Comparison of ENCODE assay signal across 3 cellular contexts in the genomic region with DNA sequence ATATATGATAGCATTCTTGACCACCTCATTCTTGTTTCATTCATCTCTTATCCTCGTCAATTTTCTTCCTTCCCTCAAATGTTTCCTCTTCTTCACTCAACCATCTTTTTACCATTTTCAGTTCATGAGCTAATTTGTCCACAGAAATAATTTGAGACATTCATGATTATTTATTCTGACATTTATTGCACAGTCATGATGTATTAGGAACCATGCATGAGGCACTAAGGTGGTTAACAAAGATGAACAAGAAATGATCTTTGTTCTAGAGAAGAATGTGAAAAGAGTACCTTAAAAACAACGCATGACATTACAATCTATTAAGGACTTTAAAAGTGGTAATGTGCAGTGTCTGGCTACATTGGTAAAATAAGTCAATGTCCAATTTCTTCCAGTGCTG.
TF ChIP-seq lines count a peak whose summit lies in the region.

No MANE protein-coding gene starts in this region.

TF ChIP-seq in HepG2, 621 proteins besides CTCF, POLR2A, EP300 and RAD21:
- TF ChIP-seq NFE2L2 (IDR thresholded peaks at IDR 0.05; ENCODE audit: low read length): peak; percentile 17; the same call in 1 of the 2 replicates
- TF ChIP-seq ELF3 (CRISPR knock-in tag; IDR thresholded peaks at IDR 0.05): no peak
- no peak for TF ChIP-seq ZNF512 (CRISPR knock-in tag; IDR thresholded peaks at IDR 0.05)
- no peak for TF ChIP-seq ZNF660 (CRISPR knock-in tag; IDR thresholded peaks at IDR 0.05; ENCODE audit: borderline replicate concordance, low read depth)

TF ChIP-seq in IMR-90, 13 proteins besides CTCF, POLR2A, EP300 and RAD21:
- no peak for TF ChIP-seq USF2 (IDR thresholded peaks at IDR 0.05; ENCODE audit: low read depth, low read length)
- 0 out of 2 replicates have a peak, but pooled peaks have one; percentile 34 for TF ChIP-seq NFE2L2 (IDR thresholded peaks at IDR 0.05; ENCODE audit: low read depth, low read length)

TF ChIP-seq in K562, 482 proteins besides CTCF, POLR2A, EP300 and RAD21 (continues in another document):
- TF ChIP-seq, protein P1, sequence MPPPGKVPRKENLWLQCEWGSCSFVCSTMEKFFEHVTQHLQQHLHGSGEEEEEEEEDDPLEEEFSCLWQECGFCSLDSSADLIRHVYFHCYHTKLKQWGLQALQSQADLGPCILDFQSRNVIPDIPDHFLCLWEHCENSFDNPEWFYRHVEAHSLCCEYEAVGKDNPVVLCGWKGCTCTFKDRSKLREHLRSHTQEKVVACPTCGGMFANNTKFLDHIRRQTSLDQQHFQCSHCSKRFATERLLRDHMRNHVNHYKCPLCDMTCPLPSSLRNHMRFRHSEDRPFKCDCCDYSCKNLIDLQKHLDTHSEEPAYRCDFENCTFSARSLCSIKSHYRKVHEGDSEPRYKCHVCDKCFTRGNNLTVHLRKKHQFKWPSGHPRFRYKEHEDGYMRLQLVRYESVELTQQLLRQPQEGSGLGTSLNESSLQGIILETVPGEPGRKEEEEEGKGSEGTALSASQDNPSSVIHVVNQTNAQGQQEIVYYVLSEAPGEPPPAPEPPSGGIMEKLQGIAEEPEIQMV (tag; conservative IDR thresholded peaks at IDR 0.05; ENCODE audit: low read depth): no peak
- TF ChIP-seq TCF7L2 (IDR thresholded peaks at IDR 0.05; ENCODE audit: low read depth, low read length): no peak
- no peak for TF ChIP-seq ZFX (CRISPR knock-in tag; IDR thresholded peaks at IDR 0.05)
- no peak for TF ChIP-seq PHF21A (IDR thresholded peaks at IDR 0.05; ENCODE audit: borderline replicate concordance, low read depth)
- no peak for TF ChIP-seq NR2C1 (IDR thresholded peaks at IDR 0.05)
- TF ChIP-seq NR2C1 (tag; IDR thresholded peaks at IDR 0.05): no peak
- TF ChIP-seq HMGN3 (IDR thresholded peaks at IDR 0.05; ENCODE audit: borderline replicate concordance, extremely low read depth, insufficient read length, low read depth, low read length): no peak
- TF ChIP-seq BRCA1 (IDR thresholded peaks at IDR 0.05): no peak
- no peak for TF ChIP-seq BRCA1 (CRISPR knock-in tag; IDR thresholded peaks at IDR 0.05)
- TF ChIP-seq, protein P2, sequence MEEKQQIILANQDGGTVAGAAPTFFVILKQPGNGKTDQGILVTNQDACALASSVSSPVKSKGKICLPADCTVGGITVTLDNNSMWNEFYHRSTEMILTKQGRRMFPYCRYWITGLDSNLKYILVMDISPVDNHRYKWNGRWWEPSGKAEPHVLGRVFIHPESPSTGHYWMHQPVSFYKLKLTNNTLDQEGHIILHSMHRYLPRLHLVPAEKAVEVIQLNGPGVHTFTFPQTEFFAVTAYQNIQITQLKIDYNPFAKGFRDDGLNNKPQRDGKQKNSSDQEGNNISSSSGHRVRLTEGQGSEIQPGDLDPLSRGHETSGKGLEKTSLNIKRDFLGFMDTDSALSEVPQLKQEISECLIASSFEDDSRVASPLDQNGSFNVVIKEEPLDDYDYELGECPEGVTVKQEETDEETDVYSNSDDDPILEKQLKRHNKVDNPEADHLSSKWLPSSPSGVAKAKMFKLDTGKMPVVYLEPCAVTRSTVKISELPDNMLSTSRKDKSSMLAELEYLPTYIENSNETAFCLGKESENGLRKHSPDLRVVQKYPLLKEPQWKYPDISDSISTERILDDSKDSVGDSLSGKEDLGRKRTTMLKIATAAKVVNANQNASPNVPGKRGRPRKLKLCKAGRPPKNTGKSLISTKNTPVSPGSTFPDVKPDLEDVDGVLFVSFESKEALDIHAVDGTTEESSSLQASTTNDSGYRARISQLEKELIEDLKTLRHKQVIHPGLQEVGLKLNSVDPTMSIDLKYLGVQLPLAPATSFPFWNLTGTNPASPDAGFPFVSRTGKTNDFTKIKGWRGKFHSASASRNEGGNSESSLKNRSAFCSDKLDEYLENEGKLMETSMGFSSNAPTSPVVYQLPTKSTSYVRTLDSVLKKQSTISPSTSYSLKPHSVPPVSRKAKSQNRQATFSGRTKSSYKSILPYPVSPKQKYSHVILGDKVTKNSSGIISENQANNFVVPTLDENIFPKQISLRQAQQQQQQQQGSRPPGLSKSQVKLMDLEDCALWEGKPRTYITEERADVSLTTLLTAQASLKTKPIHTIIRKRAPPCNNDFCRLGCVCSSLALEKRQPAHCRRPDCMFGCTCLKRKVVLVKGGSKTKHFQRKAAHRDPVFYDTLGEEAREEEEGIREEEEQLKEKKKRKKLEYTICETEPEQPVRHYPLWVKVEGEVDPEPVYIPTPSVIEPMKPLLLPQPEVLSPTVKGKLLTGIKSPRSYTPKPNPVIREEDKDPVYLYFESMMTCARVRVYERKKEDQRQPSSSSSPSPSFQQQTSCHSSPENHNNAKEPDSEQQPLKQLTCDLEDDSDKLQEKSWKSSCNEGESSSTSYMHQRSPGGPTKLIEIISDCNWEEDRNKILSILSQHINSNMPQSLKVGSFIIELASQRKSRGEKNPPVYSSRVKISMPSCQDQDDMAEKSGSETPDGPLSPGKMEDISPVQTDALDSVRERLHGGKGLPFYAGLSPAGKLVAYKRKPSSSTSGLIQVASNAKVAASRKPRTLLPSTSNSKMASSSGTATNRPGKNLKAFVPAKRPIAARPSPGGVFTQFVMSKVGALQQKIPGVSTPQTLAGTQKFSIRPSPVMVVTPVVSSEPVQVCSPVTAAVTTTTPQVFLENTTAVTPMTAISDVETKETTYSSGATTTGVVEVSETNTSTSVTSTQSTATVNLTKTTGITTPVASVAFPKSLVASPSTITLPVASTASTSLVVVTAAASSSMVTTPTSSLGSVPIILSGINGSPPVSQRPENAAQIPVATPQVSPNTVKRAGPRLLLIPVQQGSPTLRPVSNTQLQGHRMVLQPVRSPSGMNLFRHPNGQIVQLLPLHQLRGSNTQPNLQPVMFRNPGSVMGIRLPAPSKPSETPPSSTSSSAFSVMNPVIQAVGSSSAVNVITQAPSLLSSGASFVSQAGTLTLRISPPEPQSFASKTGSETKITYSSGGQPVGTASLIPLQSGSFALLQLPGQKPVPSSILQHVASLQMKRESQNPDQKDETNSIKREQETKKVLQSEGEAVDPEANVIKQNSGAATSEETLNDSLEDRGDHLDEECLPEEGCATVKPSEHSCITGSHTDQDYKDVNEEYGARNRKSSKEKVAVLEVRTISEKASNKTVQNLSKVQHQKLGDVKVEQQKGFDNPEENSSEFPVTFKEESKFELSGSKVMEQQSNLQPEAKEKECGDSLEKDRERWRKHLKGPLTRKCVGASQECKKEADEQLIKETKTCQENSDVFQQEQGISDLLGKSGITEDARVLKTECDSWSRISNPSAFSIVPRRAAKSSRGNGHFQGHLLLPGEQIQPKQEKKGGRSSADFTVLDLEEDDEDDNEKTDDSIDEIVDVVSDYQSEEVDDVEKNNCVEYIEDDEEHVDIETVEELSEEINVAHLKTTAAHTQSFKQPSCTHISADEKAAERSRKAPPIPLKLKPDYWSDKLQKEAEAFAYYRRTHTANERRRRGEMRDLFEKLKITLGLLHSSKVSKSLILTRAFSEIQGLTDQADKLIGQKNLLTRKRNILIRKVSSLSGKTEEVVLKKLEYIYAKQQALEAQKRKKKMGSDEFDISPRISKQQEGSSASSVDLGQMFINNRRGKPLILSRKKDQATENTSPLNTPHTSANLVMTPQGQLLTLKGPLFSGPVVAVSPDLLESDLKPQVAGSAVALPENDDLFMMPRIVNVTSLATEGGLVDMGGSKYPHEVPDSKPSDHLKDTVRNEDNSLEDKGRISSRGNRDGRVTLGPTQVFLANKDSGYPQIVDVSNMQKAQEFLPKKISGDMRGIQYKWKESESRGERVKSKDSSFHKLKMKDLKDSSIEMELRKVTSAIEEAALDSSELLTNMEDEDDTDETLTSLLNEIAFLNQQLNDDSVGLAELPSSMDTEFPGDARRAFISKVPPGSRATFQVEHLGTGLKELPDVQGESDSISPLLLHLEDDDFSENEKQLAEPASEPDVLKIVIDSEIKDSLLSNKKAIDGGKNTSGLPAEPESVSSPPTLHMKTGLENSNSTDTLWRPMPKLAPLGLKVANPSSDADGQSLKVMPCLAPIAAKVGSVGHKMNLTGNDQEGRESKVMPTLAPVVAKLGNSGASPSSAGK (IDR thresholded peaks at IDR 0.05): no peak
- TF ChIP-seq MAFG (tag; conservative IDR thresholded peaks at IDR 0.05): peak; percentile 66
- no peak for TF ChIP-seq ZNF384 (IDR thresholded peaks at IDR 0.05; ENCODE audit: low read depth, low read length)
- no peak for TF ChIP-seq MTA1 (IDR thresholded peaks at IDR 0.05; ENCODE audit: borderline replicate concordance)
- TF ChIP-seq MAFF (IDR thresholded peaks at IDR 0.05; ENCODE audit: low read length): peak; percentile 26; the same call in 1 of the 2 replicates
- TF ChIP-seq RBM39 (optimal IDR thresholded peaks at IDR 0.05; ENCODE audit: low read depth, low read length): no peak
- peak; percentile 24; the same call in 1 of the 2 replicates for TF ChIP-seq C11orf30 (IDR thresholded peaks at IDR 0.05; ENCODE audit: low read depth)
- no peak for TF ChIP-seq PTTG1 (tag; IDR thresholded peaks at IDR 0.05; ENCODE audit: low read depth)
- no peak for TF ChIP-seq POLR2AphosphoS2 (IDR thresholded peaks at IDR 0.05; ENCODE audit: low read length)
- TF ChIP-seq CREB1 (IDR thresholded peaks at IDR 0.05): no peak
- TF ChIP-seq CREB1 (CRISPR knock-in tag; IDR thresholded peaks at IDR 0.05): no peak
- no peak for TF ChIP-seq TRIM24 (IDR thresholded peaks at IDR 0.05)
- TF ChIP-seq TRIM28 (IDR thresholded peaks at IDR 0.05): no peak
- peak; percentile 71 for TF ChIP-seq ZNF316 (IDR thresholded peaks at IDR 0.05)
- TF ChIP-seq CLOCK (CRISPR knock-in tag; IDR thresholded peaks at IDR 0.05; ENCODE audit: borderline replicate concordance): no peak
- no peak for TF ChIP-seq U2AF1 (optimal IDR thresholded peaks at IDR 0.05; ENCODE audit: low read depth, low read length)
- no peak for TF ChIP-seq GABPB2 (CRISPR knock-in tag; conservative IDR thresholded peaks at IDR 0.05)
- TF ChIP-seq CC2D1A (IDR thresholded peaks at IDR 0.05): no peak
- TF ChIP-seq RHOXF2B (CRISPR knock-in tag; conservative IDR thresholded peaks at IDR 0.05): no peak
- no peak for TF ChIP-seq CBFB (CRISPR knock-in tag; IDR thresholded peaks at IDR 0.05)
- TF ChIP-seq SIN3B (IDR thresholded peaks at IDR 0.05; ENCODE audit: low read depth): no peak
- TF ChIP-seq, protein P3, sequence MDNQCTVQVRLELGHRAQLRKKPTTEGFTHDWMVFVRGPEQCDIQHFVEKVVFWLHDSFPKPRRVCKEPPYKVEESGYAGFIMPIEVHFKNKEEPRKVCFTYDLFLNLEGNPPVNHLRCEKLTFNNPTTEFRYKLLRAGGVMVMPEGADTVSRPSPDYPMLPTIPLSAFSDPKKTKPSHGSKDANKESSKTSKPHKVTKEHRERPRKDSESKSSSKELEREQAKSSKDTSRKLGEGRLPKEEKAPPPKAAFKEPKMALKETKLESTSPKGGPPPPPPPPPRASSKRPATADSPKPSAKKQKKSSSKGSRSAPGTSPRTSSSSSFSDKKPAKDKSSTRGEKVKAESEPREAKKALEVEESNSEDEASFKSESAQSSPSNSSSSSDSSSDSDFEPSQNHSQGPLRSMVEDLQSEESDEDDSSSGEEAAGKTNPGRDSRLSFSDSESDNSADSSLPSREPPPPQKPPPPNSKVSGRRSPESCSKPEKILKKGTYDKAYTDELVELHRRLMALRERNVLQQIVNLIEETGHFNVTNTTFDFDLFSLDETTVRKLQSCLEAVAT (IDR thresholded peaks at IDR 0.05): no peak
- no peak for TF ChIP-seq ZNF165 (CRISPR knock-in tag; IDR thresholded peaks at IDR 0.05; ENCODE audit: borderline replicate concordance)
- no peak for TF ChIP-seq CCNT2 (IDR thresholded peaks at IDR 0.05; ENCODE audit: borderline replicate concordance, extremely low read depth, insufficient read length, low read depth, low read length)
- no peak for TF ChIP-seq TBP (optimal IDR thresholded peaks at IDR 0.05; ENCODE audit: low read depth, low read length)
- TF ChIP-seq RBM25 (IDR thresholded peaks at IDR 0.05; ENCODE audit: low read depth, low read length, severe bottlenecking): no peak
- no peak for TF ChIP-seq HSF4 (CRISPR knock-in tag; IDR thresholded peaks at IDR 0.05; ENCODE audit: borderline replicate concordance)
- TF ChIP-seq, protein P4, sequence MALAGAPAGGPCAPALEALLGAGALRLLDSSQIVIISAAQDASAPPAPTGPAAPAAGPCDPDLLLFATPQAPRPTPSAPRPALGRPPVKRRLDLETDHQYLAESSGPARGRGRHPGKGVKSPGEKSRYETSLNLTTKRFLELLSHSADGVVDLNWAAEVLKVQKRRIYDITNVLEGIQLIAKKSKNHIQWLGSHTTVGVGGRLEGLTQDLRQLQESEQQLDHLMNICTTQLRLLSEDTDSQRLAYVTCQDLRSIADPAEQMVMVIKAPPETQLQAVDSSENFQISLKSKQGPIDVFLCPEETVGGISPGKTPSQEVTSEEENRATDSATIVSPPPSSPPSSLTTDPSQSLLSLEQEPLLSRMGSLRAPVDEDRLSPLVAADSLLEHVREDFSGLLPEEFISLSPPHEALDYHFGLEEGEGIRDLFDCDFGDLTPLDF (CRISPR knock-in tag; IDR thresholded peaks at IDR 0.05): no peak
- TF ChIP-seq, protein P5, sequence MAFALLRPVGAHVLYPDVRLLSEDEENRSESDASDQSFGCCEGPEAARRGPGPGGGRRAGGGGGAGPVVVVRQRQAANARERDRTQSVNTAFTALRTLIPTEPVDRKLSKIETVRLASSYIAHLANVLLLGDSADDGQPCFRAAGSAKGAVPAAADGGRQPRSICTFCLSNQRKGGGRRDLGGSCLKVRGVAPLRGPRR (CRISPR knock-in tag; IDR thresholded peaks at IDR 0.05): no peak
- 0 out of 2 replicates have a peak, but pooled peaks have one; percentile 31 for TF ChIP-seq NFE2 (IDR thresholded peaks at IDR 0.05; ENCODE audit: low read depth)
- TF ChIP-seq CCAR2 (IDR thresholded peaks at IDR 0.05; ENCODE audit: low read depth, low read length): no peak
- TF ChIP-seq MCM3 (IDR thresholded peaks at IDR 0.05): no peak
